ENCODE assay signal across 13 cellular contexts in genomic region chr1:178412400-178412770, GRCh38.
A peak's percentile ranks its signal among the peaks of the same experiment; 100 is the strongest.
DNase-seq lines count a peak whose midpoint lies in the region; ATAC-seq and TF ChIP-seq lines count a peak whose summit lies in the region.
"Had no signal": no experiment of that assay in that cellular context is flagged by ENCODE, and none has a peak within 500 bp of the region (broad histone marks: within the 10 kb centered on the region; RNA-seq: fewer than 3 reads in every experiment).

No MANE protein-coding gene starts in this region.

- POLR2A ChIA-PET in IMR-90 (lab: Charles Lee; ENCODE audit: unreplicated experiment) = interaction anchor here (0.5 kb wide), 1 partner anchor 42 kb away, joined by 3 read pairs; no protein-coding TSS in a partner anchor

- H3K23ac ChIP-seq in IMR-90 (ENCODE audit: low read depth, low read length) (no peak overlapping the region), neuronal stem cell (ENCODE audit: low read depth, low read length, poor library complexity) (no peak overlapping the region)

- peak; percentile 70 for ATAC-seq in GM18499 (IDR thresholded peaks at IDR 0.05; ENCODE audit: insufficient read depth, unreplicated experiment)
- ATAC-seq in GM19467 (IDR thresholded peaks at IDR 0.05; ENCODE audit: unreplicated experiment) = peak; percentile 80
- ATAC-seq in HG02938 (IDR thresholded peaks at IDR 0.05; ENCODE audit: unreplicated experiment) = peak; percentile 92
- peak; percentile 84 for ATAC-seq in IMR-90 (ENCODE audit: low read depth)
- ATAC-seq: SK-N-SH treated with all-trans-retinoic acid at 6 μM for 48 hours had no signal

- dilution Hi-C loops in IMR-90 (cut with HindIII; ENCODE audit: low sequenced_read_pairs, unreplicated experiment) = no loop called here

- no peak overlapping the region for H2BK12ac ChIP-seq in neuronal stem cell (ENCODE audit: low read length)

- H3K27me3 ChIP-seq in IMR-90 (ENCODE audit: control insufficient read depth, insufficient read depth, low read length) (no peaks in the 10 kb centered on the region), neuronal stem cell (ENCODE audit: control insufficient read depth in 3 of 3, insufficient read depth in 3 of 3, low read depth in 1 of 3, low read length in 3 of 3) (no peaks in the 10 kb centered on the region)
- H3K27me3 ChIP-seq: esophagus muscularis mucosa, ovary had no signal

- no peaks in the 10 kb centered on the region for H4K20me1 ChIP-seq in IMR-90 (ENCODE audit: insufficient read depth, low read length)

- H4K8ac ChIP-seq in IMR-90 (ENCODE audit: low read depth in 2 of 2, low read length in 2 of 2) = no peak overlapping the region
- H4K8ac ChIP-seq in neuronal stem cell (ENCODE audit: low read depth, low read length) = no peak overlapping the region

- H2BK15ac ChIP-seq in IMR-90 (ENCODE audit: low read depth, low read length) (no peak overlapping the region), neuronal stem cell (ENCODE audit: low read length) (no peak overlapping the region)

- no TSS peak for BruUV-seq in IMR-90 (replicated peaks; lab: Mats Ljungman, UMichigan)

- H3K9me3 ChIP-seq in IMR-90 (ENCODE audit: control insufficient read depth, insufficient read depth, low read length) (no peaks in the 10 kb centered on the region), neuronal stem cell (replicated peaks in 1 of 2; ENCODE audit: control insufficient read depth in 2 of 2, insufficient read depth in 1 of 2, low read depth in 1 of 2, low read length in 2 of 2) (peaks cover 1 to 22% of the 10 kb centered on the region in 2 donors)
- H3K9me3 ChIP-seq: esophagus muscularis mucosa, ovary had no signal

- H3K9ac ChIP-seq in IMR-90 (ENCODE audit: low read depth, low read length) (no peak overlapping the region), neuronal stem cell (ENCODE audit: low read depth, low read length, poor library complexity) (no peak overlapping the region)

- no peak overlapping the region for H2AK5ac ChIP-seq in IMR-90 (ENCODE audit: low read depth, low read length)
- no peak overlapping the region for H2AK5ac ChIP-seq in neuronal stem cell (ENCODE audit: low read depth, low read length)

- H3K4me2 ChIP-seq in IMR-90 (ENCODE audit: low read depth, low read length) = peak overlapping the region; percentile 37; the same call in 1 of the 2 replicates
- H3K4me2 ChIP-seq in neuronal stem cell (ENCODE audit: insufficient read depth, low read length, poor library complexity, severe bottlenecking) = no peak overlapping the region

- H3K9me1 ChIP-seq in IMR-90 (ENCODE audit: insufficient read depth, low read length) = 0 out of 2 replicates have a peak, but pooled peaks cover 5% of the 10 kb centered on the region

- H3K36me3 ChIP-seq in IMR-90 (ENCODE audit: control insufficient read depth, insufficient read depth, low read length) = no peaks in the 10 kb centered on the region
- no peaks in the 10 kb centered on the region for H3K36me3 ChIP-seq in neuronal stem cell (replicated peaks in 1 of 2; ENCODE audit: control insufficient read depth in 2 of 2, insufficient read depth in 2 of 2, low read length in 2 of 2)
- H3K36me3 ChIP-seq: esophagus muscularis mucosa, ovary had no signal

- peaks cover 7 to 15% of the 10 kb centered on the region in 2 experiments; a peak in 2 of 4 replicates for H3K79me1 ChIP-seq in IMR-90 (ENCODE audit: low read depth in 1 of 2, low read length in 2 of 2)
- H3K79me1 ChIP-seq in neuronal stem cell (ENCODE audit: low read depth, low read length) = no peaks in the 10 kb centered on the region

- H2AFZ ChIP-seq in IMR-90 (replicated peaks; ENCODE audit: low read length, poor library complexity) (no peak overlapping the region), neuronal stem cell (ENCODE audit: low read length) (no peak overlapping the region)

- H3K18ac ChIP-seq in IMR-90 (ENCODE audit: low read depth, low read length) (no peak overlapping the region), neuronal stem cell (ENCODE audit: low read length) (no peak overlapping the region)

- intact Hi-C loops in IMR-90 (cut with micrococcal nuclease) = loop anchor here (5.0 kb wide), 1 partner anchor 35 kb away; no protein-coding TSS in a partner anchor

- H4K5ac ChIP-seq in IMR-90 (ENCODE audit: low read depth, low read length) = no peak overlapping the region

- no peak overlapping the region for H3K27ac ChIP-seq in IMR-90 (ENCODE audit: insufficient read depth, low read length)
- no peak overlapping the region for H3K27ac ChIP-seq in neuronal stem cell (replicated peaks; ENCODE audit: low read length)
- H3K27ac ChIP-seq: esophagus muscularis mucosa, ovary had no signal

- H2BK5ac ChIP-seq in IMR-90 (ENCODE audit: low read depth, low read length, poor library complexity, severe bottlenecking) = no peak overlapping the region
- no peak overlapping the region for H2BK5ac ChIP-seq in neuronal stem cell (ENCODE audit: low read length)

- CTCF ChIA-PET in IMR-90 (lab: Yijun Ruan, JAX) = interaction anchor here (0.7 kb wide), 1 partner anchor 44 kb away, joined by 5 read pairs; no protein-coding TSS in a partner anchor

- TF ChIP-seq CTCF in IMR-90 (conservative IDR thresholded peaks at IDR 0.05; ENCODE audit: low read depth, low read length) = no peak

- H3K4me1 ChIP-seq in IMR-90 (ENCODE audit: control insufficient read depth, insufficient read depth, low read length) = peaks cover 5% of the 10 kb centered on the region; the same call in 1 of the 2 replicates
- H3K4me1 ChIP-seq in neuronal stem cell (ENCODE audit: control insufficient read depth in 2 of 2, insufficient read depth in 1 of 2, low read depth in 1 of 2, low read length in 2 of 2) = peaks cover 2% of the 10 kb centered on the region in 2 donors

- DNase-seq in IMR-90 = peak; percentile 70
- no peak for DNase-seq in retina
- DNase-seq in neuronal stem cell (ENCODE audit: low spot score) = no peak
- DNase-seq in NCI-H1092 treated with DMSO at 0.1 percent for 48 hours (lab: John Stamatoyannopoulos, UW) = no peak
- DNase-seq in amygdala (lab: John Stamatoyannopoulos, UW) = no peak
- DNase-seq: AML-193; ovary; stimulated activated CD4-positive, alpha-beta T cell treated with anti-CD3 and anti-CD28 coated beads, Interleukin-4, amount 100 ng/mL, for 4 hours had no signal

- H3K4ac ChIP-seq in IMR-90 (ENCODE audit: low read depth, low read length) (no peak overlapping the region), neuronal stem cell (ENCODE audit: low read length) (no peak overlapping the region)

- H4K91ac ChIP-seq in IMR-90 (ENCODE audit: insufficient read depth, low read depth, low read length) (no peak overlapping the region), neuronal stem cell (ENCODE audit: low read depth, low read length, poor library complexity) (no peak overlapping the region)

- H3K4me3 ChIP-seq in IMR-90 (ENCODE audit: insufficient read depth, low read depth, low read length) (no peak overlapping the region), neuronal stem cell (ENCODE audit: low read length in 2 of 2) (no peak overlapping the region)
- H3K4me3 ChIP-seq: esophagus muscularis mucosa, ovary had no signal

- H2BK120ac ChIP-seq in IMR-90 (ENCODE audit: low read depth, low read length) (no peak overlapping the region), neuronal stem cell (ENCODE audit: low read depth, low read length) (no peak overlapping the region)

- TF ChIP-seq RAD21 in IMR-90 (IDR thresholded peaks at IDR 0.05; ENCODE audit: low read length) = no peak

- in situ Hi-C loops in IMR-90 (cut with MboI; ENCODE audit: low sequenced_read_pairs) = no loop called here

- no CpG with 5 or more reads among the region's 1 CpG for WGBS in IMR-90 (ENCODE audit: extremely low coverage in 2 of 2, insufficient read length in 1 of 2), 2 experiments
- no CpG with 5 or more reads among the region's 1 CpG for WGBS in neuronal stem cell (ENCODE audit: extremely low coverage in 2 of 2, insufficient read length in 2 of 2, insufficient replicate concordance in 1 of 2), 2 donors

- no peak for TF ChIP-seq POLR2A in IMR-90 (IDR thresholded peaks at IDR 0.05; ENCODE audit: low read depth, low read length)

- H3K14ac ChIP-seq in IMR-90 (replicated peaks; ENCODE audit: low read depth, low read length) (no peak overlapping the region), neuronal stem cell (ENCODE audit: low read length) (no peak overlapping the region)

- H2AK9ac ChIP-seq in IMR-90 (replicated peaks; ENCODE audit: low read depth, low read length, poor library complexity) = no peak overlapping the region

- H2BK20ac ChIP-seq in IMR-90 (ENCODE audit: low read depth, low read length) = no peak overlapping the region

- H3K56ac ChIP-seq in IMR-90 (ENCODE audit: extremely low read depth, insufficient read depth, low read length) = no peak overlapping the region

TF ChIP-seq in IMR-90, 13 proteins besides CTCF, POLR2A, EP300 and RAD21:
- TF ChIP-seq CHD1 (IDR thresholded peaks at IDR 0.05; ENCODE audit: low read depth, low read length) = no peak
- no peak for TF ChIP-seq NFE2L2 (IDR thresholded peaks at IDR 0.05; ENCODE audit: low read depth, low read length)
- peak; percentile 10; the same call in 1 of the 2 replicates for TF ChIP-seq CEBPB (IDR thresholded peaks at IDR 0.05; ENCODE audit: low read depth, low read length)
- TF ChIP-seq ELK1 (IDR thresholded peaks at IDR 0.05; ENCODE audit: borderline replicate concordance, low read depth, low read length) = no peak
- no peak for TF ChIP-seq MAFK (IDR thresholded peaks at IDR 0.05; ENCODE audit: low read depth, low read length)
- TF ChIP-seq SMC3 (IDR thresholded peaks at IDR 0.05; ENCODE audit: low read depth, low read length) = no peak
- no peak for TF ChIP-seq FOS (IDR thresholded peaks at IDR 0.05; ENCODE audit: low read depth, low read length)
